In the genomic region with DNA sequence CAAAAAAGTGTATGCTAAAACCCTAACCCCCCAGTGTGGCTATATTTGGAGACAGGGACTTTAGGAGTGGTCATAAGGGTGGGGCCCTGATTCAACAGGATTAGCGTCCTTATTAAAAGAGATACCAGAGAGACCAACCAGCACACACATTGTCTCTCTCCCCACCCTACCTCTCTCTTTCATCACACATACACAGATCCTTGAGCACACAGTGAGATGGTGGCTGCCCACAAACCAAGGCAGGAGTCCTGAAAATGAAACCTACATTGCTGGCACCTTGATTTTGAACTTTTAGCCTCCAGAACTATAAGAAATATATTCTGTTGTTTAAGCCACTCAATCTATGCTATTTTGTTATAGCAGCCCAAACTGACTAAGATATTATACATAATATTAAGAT, we compare ENCODE assay signal across 6 cellular contexts.
"Had no signal": no experiment of that assay in that cellular context is flagged by ENCODE, and none has a peak within 500 bp of the region (broad histone marks: within the 10 kb centered on the region; RNA-seq: fewer than 3 reads in every experiment).

No MANE protein-coding gene starts in this region.

- DNase-seq: KBM-7, KG1 had no signal

- H3K4me3 ChIP-seq: K562 had no signal

- ATAC-seq: HepG2, K562 had no signal

- H3K27ac ChIP-seq: HL-60, KMS-11 had no signal

- H3K4me2 ChIP-seq: KMS-11 had no signal

- H3K9ac ChIP-seq: KMS-11 had no signal
